In the genomic region with DNA sequence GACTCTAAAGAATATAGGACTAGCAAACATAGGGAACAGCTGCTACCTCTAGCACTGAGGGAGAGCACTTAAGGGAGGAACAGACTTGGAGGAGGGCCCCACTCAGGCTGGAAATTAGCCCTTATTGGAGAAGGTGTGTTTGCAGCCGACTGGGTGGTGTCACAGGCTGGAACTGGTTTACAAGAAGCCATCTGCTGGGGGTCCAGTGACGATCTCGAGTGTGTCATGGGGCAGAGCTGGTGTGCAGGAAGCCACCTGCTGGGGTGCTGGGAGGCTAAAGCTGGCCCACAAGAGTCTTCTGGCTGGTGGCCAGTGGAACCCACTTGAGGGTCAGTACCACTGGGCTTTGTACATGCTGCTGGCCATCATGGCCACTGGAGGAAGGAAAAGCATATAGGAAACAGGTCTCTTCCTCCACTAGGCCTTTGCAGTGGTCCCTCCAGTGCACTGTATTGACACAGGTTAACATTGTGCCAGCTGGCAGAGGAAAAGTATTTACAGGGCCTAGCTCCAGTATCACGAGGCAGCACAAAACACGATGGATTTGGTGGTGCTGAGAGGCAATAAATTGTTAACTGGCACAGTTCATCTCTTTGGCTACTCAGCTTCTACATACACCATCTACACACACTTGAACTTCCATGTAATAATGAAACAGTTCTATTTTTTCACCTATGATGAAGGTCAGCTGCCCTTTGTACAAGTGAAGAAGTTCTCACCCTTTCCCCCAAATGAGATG, we compare ENCODE assay signal across 10 cellular contexts. TPM values are rescaled to one million over a fixed set of nuclear protein-coding genes. Genes with fewer than 3 reads are reported as not detected.
DNase-seq lines count a peak whose midpoint lies in the region; ATAC-seq and TF ChIP-seq lines count a peak whose summit lies in the region.
"Had no signal": no experiment of that assay in that cellular context is flagged by ENCODE, and none has a peak within 500 bp of the region (broad histone marks: within the 10 kb centered on the region; RNA-seq: fewer than 3 reads in every experiment).

No MANE protein-coding gene starts in this region.

- H4K20me1 ChIP-seq in SK-N-SH (ENCODE audit: insufficient read depth), result no peaks in the 10 kb centered on the region

- H3F3A ChIP-seq in SK-N-SH (replicated peaks; ENCODE audit: insufficient read depth), result peaks cover 14% of the 10 kb centered on the region

- peaks cover 74% of the 10 kb centered on the region for H3K79me2 ChIP-seq in SK-N-SH (ENCODE audit: insufficient read depth)

- no peaks in the 10 kb centered on the region for H3K36me3 Mint-ChIP-seq in effector memory CD8-positive, alpha-beta T cell (ENCODE audit: insufficient read depth)

- no peak overlapping the region for H3K4me3 ChIP-seq in SK-N-SH (ENCODE audit: low read depth in 2 of 2, low read length in 1 of 2)
- H3K4me3 ChIP-seq in left lung, result no peak overlapping the region

- 82% methylated on average over 2 of the region's 5 CpGs for WGBS in SK-N-SH (ENCODE audit: low lambda C conversion rate)

- peak overlapping the region; percentile 34 for H3K9ac ChIP-seq in SK-N-SH

- DNase-seq in DMS 273 treated with DMSO at 0.1 percent for 48 hours (lab: John Stamatoyannopoulos, UW) (peak; percentile 92), SK-N-SH (no peak), left lung (peak in 1 of 2 donors; percentile 34), NCI-H187 (lab: John Stamatoyannopoulos, UW) (no peak), cerebellum (ENCODE audit: low spot score) (no peak)
- no peak for DNase-seq in effector memory CD8-positive, alpha-beta T cell
- DNase-seq: kidney glomerular epithelial cell, OCI-M1 had no signal

- no peak overlapping the region for H3K4me3 Mint-ChIP-seq in effector memory CD8-positive, alpha-beta T cell

- H3K4me1 Mint-ChIP-seq in effector memory CD8-positive, alpha-beta T cell (ENCODE audit: low read depth in 2 of 2), result peaks cover 0 to 21% of the 10 kb centered on the region in 2 donors

- H3K9me3 ChIP-seq in SK-N-SH (no peaks in the 10 kb centered on the region), left lung (no peaks in the 10 kb centered on the region)

- no peak overlapping the region for H3K27ac Mint-ChIP-seq in effector memory CD8-positive, alpha-beta T cell

- H3K9me2 ChIP-seq in SK-N-SH, result no peaks in the 10 kb centered on the region

- no peak for TF ChIP-seq EP300 in SK-N-SH (IDR thresholded peaks at IDR 0.05; ENCODE audit: borderline replicate concordance in 1 of 2, low read depth in 1 of 2, low read length in 1 of 2)

- H3K4me1 ChIP-seq in SK-N-SH (ENCODE audit: control insufficient read depth in 1 of 2, insufficient read depth in 2 of 2, low read depth in 1 of 2, low read length in 1 of 2), result peaks cover 0 to 33% of the 10 kb centered on the region in 2 experiments; a peak in 3 of 4 replicates
- H3K4me1 ChIP-seq in left lung, result peaks cover 3 to 5% of the 10 kb centered on the region in 2 donors

- POLR2A ChIA-PET in SK-N-SH (lab: Yijun Ruan, JAX), result no interaction called here

- no peak overlapping the region for H2AFZ ChIP-seq in SK-N-SH (ENCODE audit: low read depth)

- H3K4me2 ChIP-seq in SK-N-SH, result no peak overlapping the region

- H3K27me3 Mint-ChIP-seq in effector memory CD8-positive, alpha-beta T cell, result no peaks in the 10 kb centered on the region

- ATAC-seq in HG02610 (IDR thresholded peaks at IDR 0.05; ENCODE audit: unreplicated experiment) (peak; percentile 51), left lung (peak; percentile 31), HG02759 (IDR thresholded peaks at IDR 0.05; ENCODE audit: unreplicated experiment) (no peak)
- no peak for ATAC-seq in effector memory CD8-positive, alpha-beta T cell (replicated peaks)

- CTCF ChIA-PET in SK-N-SH (lab: Yijun Ruan, JAX), result interaction anchor here (0.7 to 0.8 kb wide), 2 partner anchors 9 to 91 kb away, joined by 3 read pairs; no protein-coding TSS in a partner anchor

- no peak for TF ChIP-seq CTCF in SK-N-SH (IDR thresholded peaks at IDR 0.05)
- no peak for TF ChIP-seq CTCF in left lung (IDR thresholded peaks at IDR 0.05)

- TF ChIP-seq RAD21 in SK-N-SH (IDR thresholded peaks at IDR 0.05; ENCODE audit: low read length), result no peak

- peaks cover 0 to 5% of the 10 kb centered on the region in 2 experiments for H3K36me3 ChIP-seq in SK-N-SH (replicated peaks in 1 of 2; ENCODE audit: control insufficient read depth in 1 of 2, insufficient read depth in 2 of 2, low read length in 1 of 2)
- H3K36me3 ChIP-seq in left lung, result no peaks in the 10 kb centered on the region

- intact Hi-C loops in left lung (cut with DNase I), result no loop called here

- H3K27me3 ChIP-seq in SK-N-SH (ENCODE audit: insufficient read depth), result no peaks in the 10 kb centered on the region
- no peaks in the 10 kb centered on the region for H3K27me3 ChIP-seq in left lung

- H3K27ac ChIP-seq in SK-N-SH (ENCODE audit: low read depth in 2 of 2, low read length in 1 of 2), result peak overlapping the region in 1 of 2 experiments; percentile 81; a peak in 2 of 4 replicates
- no peak overlapping the region for H3K27ac ChIP-seq in left lung

- H3K9me3 Mint-ChIP-seq in effector memory CD8-positive, alpha-beta T cell, result no peaks in the 10 kb centered on the region

TF ChIP-seq in SK-N-SH, 30 proteins besides CTCF, POLR2A, EP300 and RAD21:
- no peak for TF ChIP-seq RCOR1 (IDR thresholded peaks at IDR 0.05; ENCODE audit: low read length)
- no peak for TF ChIP-seq CHD2 (IDR thresholded peaks at IDR 0.05; ENCODE audit: low read length, partially characterized antibody)
- TF ChIP-seq EZH2phosphoT487 (IDR thresholded peaks at IDR 0.05; ENCODE audit: borderline replicate concordance, low read depth), result no peak
- no peak for TF ChIP-seq NRF1 (IDR thresholded peaks at IDR 0.05; ENCODE audit: low read depth, low read length)
- TF ChIP-seq USF1 (IDR thresholded peaks at IDR 0.05; ENCODE audit: borderline replicate concordance, low read depth), result no peak
- no peak for TF ChIP-seq POLR2AphosphoS5 (IDR thresholded peaks at IDR 0.05; ENCODE audit: low read depth, low read length)
- no peak for TF ChIP-seq USF2 (IDR thresholded peaks at IDR 0.05; ENCODE audit: borderline replicate concordance, low read depth, low read length)
- TF ChIP-seq NFIC (IDR thresholded peaks at IDR 0.05; ENCODE audit: borderline replicate concordance), result no peak
- no peak for TF ChIP-seq SMC3 (IDR thresholded peaks at IDR 0.05; ENCODE audit: low read depth, low read length)
- TF ChIP-seq MXI1 (IDR thresholded peaks at IDR 0.05; ENCODE audit: low read depth, low read length), result no peak
- no peak for TF ChIP-seq JUND (IDR thresholded peaks at IDR 0.05)

RNA-seq across cellular contexts. Expression of gene MAP3K20, which starts 43.6 kb away (rescaled TPM):
- 8.5 and 12.2 TPM in 2 replicates for polyA plus RNA-seq in SK-N-SH (2012; rRNA removed)
- 14.8 and 15.1 TPM in 2 replicates for polyA plus RNA-seq in SK-N-SH (2012; cell fraction: cytosol; rRNA removed)
- polyA plus RNA-seq in SK-N-SH (2012; cell fraction: nucleus; rRNA removed), result 3.6 and 7.8 TPM in 2 replicates
- 10 to 100 TPM; 49.6 to 57.5 TPM for total RNA-seq in left lung
- 11.2 TPM for total RNA-seq in cerebellum

Comparison
In these comparisons a context has a peak if more than half of its experiments do, and no peak if none do; other contexts are left out.
1. ATAC-seq: peak in HG02610 (single experiment) and left lung (single experiment); none in effector memory CD8-positive, alpha-beta T cell (single experiment) and HG02759 (single experiment).